ENCODE assay signal across 8 cellular contexts in the genomic region with DNA sequence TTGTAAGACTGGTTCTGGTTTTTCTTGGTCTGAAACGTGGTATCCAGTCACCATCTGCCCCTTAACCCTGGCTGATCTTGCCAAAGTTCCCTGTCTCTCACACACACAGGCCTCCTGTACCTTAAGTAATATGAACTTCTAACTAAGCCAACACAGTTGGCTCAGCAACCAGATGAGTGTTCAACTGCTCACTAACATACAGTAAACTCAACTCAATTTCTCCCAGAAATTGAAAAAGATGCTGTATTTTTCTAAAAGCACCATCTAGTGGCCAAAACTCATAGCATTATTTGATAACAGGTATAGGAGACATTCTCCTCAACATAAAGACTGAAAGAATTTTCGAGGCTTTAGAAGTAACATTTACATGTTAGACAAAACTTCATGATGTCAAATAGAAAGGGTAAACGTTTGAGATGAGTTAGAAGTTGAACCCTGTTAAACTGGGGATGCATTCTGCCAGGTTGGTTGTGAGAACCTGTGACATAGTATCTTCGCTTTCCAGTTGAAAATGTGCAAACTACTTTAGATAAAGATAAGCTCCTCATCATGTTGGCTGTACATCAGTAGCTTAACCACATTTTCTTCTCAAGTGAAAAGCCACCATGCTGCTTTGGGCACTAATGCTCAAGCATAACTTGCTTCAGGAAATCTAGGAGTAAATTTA. TPM values are rescaled to one million over a fixed set of nuclear protein-coding genes. Genes with fewer than 3 reads are reported as not detected.
DNase-seq lines count a peak whose midpoint lies in the region; ATAC-seq and TF ChIP-seq lines count a peak whose summit lies in the region.

No MANE protein-coding gene starts in this region.

- no peaks in the 10 kb centered on the region for H3K27me3 ChIP-seq in GM06990 (replicated peaks; ENCODE audit: control insufficient read depth, insufficient read depth, low read length)
- no peaks in the 10 kb centered on the region for H3K27me3 ChIP-seq in OCI-LY1 (ENCODE audit: insufficient read depth, low read length)

- H3K36me3 ChIP-seq in GM06990 (ENCODE audit: control insufficient read depth, insufficient read depth, low read length): peaks cover 7% of the 10 kb centered on the region
- peaks cover 51% of the 10 kb centered on the region for H3K36me3 ChIP-seq in OCI-LY1 (ENCODE audit: insufficient read depth, low read length)

- H4K20me1 ChIP-seq in OCI-LY1 (ENCODE audit: insufficient read depth, low read length): no peaks in the 10 kb centered on the region

- no peak overlapping the region for H3K9ac ChIP-seq in OCI-LY1 (ENCODE audit: low read length)

- no peak overlapping the region for H2AFZ ChIP-seq in OCI-LY1 (ENCODE audit: low read length)

- no peak overlapping the region for H3K4me3 ChIP-seq in GM06990 (replicated peaks; ENCODE audit: low read depth, low read length)
- H3K4me3 ChIP-seq in OCI-LY1 (ENCODE audit: low read depth, low read length, poor library complexity, severe bottlenecking): no peak overlapping the region

- 0 out of 2 replicates have a peak, but pooled peaks cover 3% of the 10 kb centered on the region for H3F3A ChIP-seq in OCI-LY1 (ENCODE audit: insufficient read depth, low read length)

- H3K4me1 ChIP-seq in OCI-LY1 (ENCODE audit: insufficient read depth, low read length, severe bottlenecking): no peaks in the 10 kb centered on the region

- H3K27ac ChIP-seq in OCI-LY1 (ENCODE audit: low read depth, low read length, poor library complexity, severe bottlenecking): no peak overlapping the region

- ATAC-seq in HG03457 (IDR thresholded peaks at IDR 0.05; ENCODE audit: unreplicated experiment): no peak

- TF ChIP-seq CTCF in GM06990 (IDR thresholded peaks at IDR 0.05; ENCODE audit: insufficient read depth, low read length, poor library complexity, severe bottlenecking) (peak; percentile 59), OCI-LY1 (IDR thresholded peaks at IDR 0.05; ENCODE audit: low read length) (peak; percentile 82)

- peak; percentile 24 for DNase-seq in A172 (ENCODE audit: low spot score)
- no peak for DNase-seq in GM06990 (ENCODE audit: extremely low read depth, insufficient read length)
- peak; percentile 43 for DNase-seq in dedifferentiated amniotic fluid mesenchymal stem cell (ENCODE audit: extremely low spot score)
- DNase-seq in myocyte (ENCODE audit: low read depth): peak; percentile 38
- DNase-seq in ecto neural progenitor cell (ENCODE audit: low spot score): no peak
- DNase-seq in NCI-H187 treated with DMSO at 0.1 percent for 48 hours (lab: John Stamatoyannopoulos, UW): no peak

- H3K9me3 ChIP-seq in OCI-LY1 (ENCODE audit: low read length): no peaks in the 10 kb centered on the region

- H3K4me2 ChIP-seq in OCI-LY1 (ENCODE audit: low read length): no peak overlapping the region

- no peaks in the 10 kb centered on the region for H3K9me2 ChIP-seq in OCI-LY1 (ENCODE audit: low read depth, low read length)

- H3K79me2 ChIP-seq in OCI-LY1 (ENCODE audit: insufficient read depth, low read length): no peaks in the 10 kb centered on the region

RNA-seq across cellular contexts. Expression of a gene that starts 31.2 kb away (rescaled TPM):
- total RNA-seq in A172 (2014; rRNA removed; shearing (Covaris generic)): 56.5 and 61.8 TPM in 2 replicates
- total RNA-seq in myocyte: 202 and 253 TPM in 2 replicates
- 192 TPM for polyA plus RNA-seq in myocyte (2012)

Comparison
In these comparisons a context has a peak if more than half of its experiments do, and no peak if none do; other contexts are left out.
1. DNase-seq: peak in A172 (single experiment), dedifferentiated amniotic fluid mesenchymal stem cell (single experiment) and myocyte (single experiment); none in GM06990 (single experiment), ecto neural progenitor cell (single experiment) and NCI-H187 treated with DMSO at 0.1 percent for 48 hours (single experiment).